38 cellular contexts compared by ENCODE assay signal in the genomic region with DNA sequence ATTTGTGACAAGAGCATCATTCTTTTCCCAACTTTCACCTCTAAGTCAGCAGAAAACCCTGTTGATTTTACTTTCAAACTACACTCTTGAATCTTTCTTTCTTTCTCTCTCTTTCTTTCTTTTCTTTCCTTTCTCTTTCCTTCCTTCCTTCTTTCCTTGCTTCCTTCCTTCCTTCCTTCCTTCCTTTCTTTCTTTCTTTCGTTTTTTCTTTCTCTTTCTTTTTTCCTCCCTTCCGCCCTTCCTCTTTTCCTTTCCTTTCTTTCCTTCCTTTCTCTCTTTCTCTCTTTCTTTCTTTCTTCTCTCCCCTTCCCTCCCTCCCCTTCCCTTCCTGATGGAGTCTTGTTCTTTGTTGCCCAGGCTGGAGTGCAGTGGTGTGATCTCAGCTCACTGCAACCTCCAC.
"Had no signal": no experiment of that assay in that cellular context is flagged by ENCODE, and none has a peak within 500 bp of the region (broad histone marks: within the 10 kb centered on the region; RNA-seq: fewer than 3 reads in every experiment).

No MANE protein-coding gene starts in this region.

- H3K4me1 ChIP-seq: ascending aorta had no signal

- H3K4me3 ChIP-seq: ascending aorta, cardiac muscle cell had no signal

- H3K36me3 ChIP-seq: ascending aorta, cardiac muscle cell had no signal

- H3K27ac Mint-ChIP-seq: activated CD4-positive, alpha-beta memory T cell treated with anti-CD3 and anti-CD28 coated beads, Interleukin-2, amount 10 ng/mL, durations not matched to agents 7 days and 5 days; activated CD4-positive, alpha-beta T cell treated with anti-CD3 and anti-CD28 coated beads for 36 hours; activated CD4-positive, alpha-beta T cell treated with anti-CD3 and anti-CD28 coated beads, Interleukin-2, amount 10 ng/mL, durations not matched to agents 7 days and 5 days; activated CD8-positive, alpha-beta memory T cell treated with anti-CD3 and anti-CD28 coated beads, Interleukin-2, amount 10 ng/mL, durations not matched to agents 7 days and 5 days; activated CD8-positive, alpha-beta T cell treated with anti-CD3 and anti-CD28 coated beads, Interleukin-2, amount 10 ng/mL, durations not matched to agents 7 days and 5 days; activated naive CD4-positive, alpha-beta T cell treated with anti-CD3 and anti-CD28 coated beads, Interleukin-2, amount 10 ng/mL, durations not matched to agents 7 days and 5 days; activated naive CD4-positive, alpha-beta T cell treated with anti-CD3 and anti-CD28 coated beads, Interleukin-2, amount 50 U/mL, for 24 hours; activated naive CD8-positive, alpha-beta T cell; activated naive CD8-positive, alpha-beta T cell treated with anti-CD3 and anti-CD28 coated beads, Interleukin-2, amount 10 ng/mL, durations not matched to agents 7 days and 5 days; activated naive CD8-positive, alpha-beta T cell treated with anti-CD3 and anti-CD28 coated beads, Interleukin-2, amount 50 U/mL, for 24 hours; activated T-cell treated with anti-CD3 and anti-CD28 coated beads, Interleukin-2, amount 50 U/mL, for 24 hours; activated T-helper 2 cell treated with anti-CD3 and anti-CD28 coated beads, Interferon-gamma antibody, Interleukin-2, Interleukin-4, amounts not matched to agents 10 μg/mL and 5 μg/mL and 100 μg/mL, durations not matched to agents 14 hours and 24 hours and 36 hours; brain; T-helper 1 cell treated with Interleukin-12 subunit alpha and Interleukin-12 subunit beta and Interleukin-4 antibody, amounts not matched to agents 30 μg/mL and 1 μg/mL, for 36 hours; T-helper 2 cell treated with Interferon-gamma antibody and Interleukin-4, amounts not matched to agents 5 μg/mL and 100 μg/mL, for 36 hours had no signal

- H3K27me3 Mint-ChIP-seq: activated CD4-positive, alpha-beta memory T cell treated with anti-CD3 and anti-CD28 coated beads, Interleukin-2, amount 10 ng/mL, durations not matched to agents 7 days and 5 days; activated CD4-positive, alpha-beta T cell treated with anti-CD3 and anti-CD28 coated beads, Interleukin-2, amount 10 ng/mL, durations not matched to agents 7 days and 5 days; activated CD8-positive, alpha-beta memory T cell treated with anti-CD3 and anti-CD28 coated beads, Interleukin-2, amount 10 ng/mL, durations not matched to agents 7 days and 5 days; activated naive CD4-positive, alpha-beta T cell treated with anti-CD3 and anti-CD28 coated beads, Interleukin-2, amount 10 ng/mL, durations not matched to agents 7 days and 5 days; activated naive CD8-positive, alpha-beta T cell; activated naive CD8-positive, alpha-beta T cell treated with anti-CD3 and anti-CD28 coated beads, Interleukin-2, amount 10 ng/mL, durations not matched to agents 7 days and 5 days; activated T-cell treated with anti-CD3 and anti-CD28 coated beads, Interleukin-2, amount 50 U/mL, for 24 hours; central memory CD8-positive, alpha-beta T cell had no signal

- DNase-seq: activated CD4-positive, alpha-beta memory T cell treated with anti-CD3 and anti-CD28 coated beads, Interleukin-2, amount 10 ng/mL, durations not matched to agents 7 days and 5 days; activated CD4-positive, alpha-beta T cell treated with anti-CD3 and anti-CD28 coated beads for 1 hour; activated CD4-positive, alpha-beta T cell treated with anti-CD3 and anti-CD28 coated beads for 36 hours; activated CD4-positive, alpha-beta T cell treated with anti-CD3 and anti-CD28 coated beads for 48 hours; activated CD4-positive, alpha-beta T cell treated with anti-CD3 and anti-CD28 coated beads, Interleukin-2, amount 10 ng/mL, durations not matched to agents 7 days and 5 days; activated CD4-positive, alpha-beta T cell treated with anti-CD3 and anti-CD28 coated beads, Interleukin-2, amount 50 U/mL, for 48 hours; activated CD4-positive, CD25-positive, alpha-beta regulatory T cell; activated CD8-positive, alpha-beta memory T cell treated with anti-CD3 and anti-CD28 coated beads for 24 hours; activated CD8-positive, alpha-beta memory T cell treated with anti-CD3 and anti-CD28 coated beads, Interleukin-2, amount 10 ng/mL, durations not matched to agents 7 days and 5 days; activated CD8-positive, alpha-beta memory T cell treated with anti-CD3 and anti-CD28 coated beads, Interleukin-2, amount 50 U/mL, for 48 hours; activated CD8-positive, alpha-beta T cell treated with anti-CD3 and anti-CD28 coated beads, Interleukin-2, amount 10 ng/mL, durations not matched to agents 7 days and 5 days; activated effector memory CD4-positive, alpha-beta T cell treated with Interleukin-2 at 50 U/mL for 16 hours; activated gamma-delta T cell; activated naive CD4-positive, alpha-beta T cell treated with anti-CD3 and anti-CD28 coated beads, Interleukin-2, amount 10 ng/mL, durations not matched to agents 7 days and 5 days; activated naive CD4-positive, alpha-beta T cell treated with Interleukin-2 at 50 U/mL for 16 hours; activated naive CD8-positive, alpha-beta T cell treated with anti-CD3 and anti-CD28 coated beads, Interleukin-2, amount 10 ng/mL, durations not matched to agents 7 days and 5 days; activated naive CD8-positive, alpha-beta T cell treated with anti-CD3 and anti-CD28 coated beads, Interleukin-2, amount 50 U/mL, for 24 hours; activated T-cell treated with anti-CD3 and anti-CD28 coated beads, Interleukin-2, amount 50 U/mL, for 24 hours; activated T-cell treated with anti-CD3 and anti-CD28 coated beads, Interleukin-2, amount 50 U/mL, for 48 hours; amygdala; anterior cingulate cortex; caudate nucleus; cerebellar nuclear complex; T-helper 1 cell; T-helper 2 cell; T-helper 9 cell had no signal

- H3K4me1 Mint-ChIP-seq: activated CD4-positive, alpha-beta memory T cell treated with anti-CD3 and anti-CD28 coated beads, Interleukin-2, amount 10 ng/mL, durations not matched to agents 7 days and 5 days; activated CD4-positive, alpha-beta T cell treated with anti-CD3 and anti-CD28 coated beads for 36 hours; activated CD4-positive, alpha-beta T cell treated with anti-CD3 and anti-CD28 coated beads, Interleukin-2, amount 10 ng/mL, durations not matched to agents 7 days and 5 days; activated CD8-positive, alpha-beta memory T cell treated with anti-CD3 and anti-CD28 coated beads, Interleukin-2, amount 10 ng/mL, durations not matched to agents 7 days and 5 days; activated naive CD4-positive, alpha-beta T cell treated with anti-CD3 and anti-CD28 coated beads, Interleukin-2, amount 10 ng/mL, durations not matched to agents 7 days and 5 days; activated naive CD4-positive, alpha-beta T cell treated with anti-CD3 and anti-CD28 coated beads, Interleukin-2, amount 50 U/mL, for 24 hours; activated naive CD8-positive, alpha-beta T cell treated with anti-CD3 and anti-CD28 coated beads, Interleukin-2, amount 10 ng/mL, durations not matched to agents 7 days and 5 days; activated naive CD8-positive, alpha-beta T cell treated with anti-CD3 and anti-CD28 coated beads, Interleukin-2, amount 50 U/mL, for 24 hours; brain; central memory CD8-positive, alpha-beta T cell had no signal

- H3K27me3 ChIP-seq: ascending aorta, cardiac muscle cell had no signal

- FAIRE-seq: TTC549 had no signal

- ATAC-seq: activated CD4-positive, alpha-beta T cell treated with anti-CD3 and anti-CD28 coated beads for 36 hours; activated CD4-positive, CD25-positive, alpha-beta regulatory T cell treated with anti-CD3 and anti-CD28 coated beads, Interleukin-2, amount 50 U/mL, for 24 hours; activated CD8-positive, alpha-beta memory T cell treated with anti-CD3 and anti-CD28 coated beads, Interleukin-2, amount 10 ng/mL, durations not matched to agents 7 days and 5 days; activated CD8-positive, alpha-beta T cell treated with anti-CD3 and anti-CD28 coated beads, Interleukin-2, amount 10 ng/mL, durations not matched to agents 7 days and 5 days; activated naive CD8-positive, alpha-beta T cell treated with anti-CD3 and anti-CD28 coated beads, Interleukin-2, amount 50 U/mL, for 24 hours had no signal

- H3K9me3 ChIP-seq: ascending aorta had no signal

- H3K36me3 Mint-ChIP-seq: activated CD8-positive, alpha-beta memory T cell treated with anti-CD3 and anti-CD28 coated beads, Interleukin-2, amount 10 ng/mL, durations not matched to agents 7 days and 5 days; activated naive CD4-positive, alpha-beta T cell treated with anti-CD3 and anti-CD28 coated beads, Interleukin-2, amount 10 ng/mL, durations not matched to agents 7 days and 5 days; activated naive CD4-positive, alpha-beta T cell treated with anti-CD3 and anti-CD28 coated beads, Interleukin-2, amount 50 U/mL, for 24 hours; activated naive CD8-positive, alpha-beta T cell; activated naive CD8-positive, alpha-beta T cell treated with anti-CD3 and anti-CD28 coated beads, Interleukin-2, amount 10 ng/mL, durations not matched to agents 7 days and 5 days; brain had no signal

- H3K27ac ChIP-seq: ascending aorta, cardiac muscle cell, VCaP had no signal

- H3K4me3 Mint-ChIP-seq: activated CD4-positive, alpha-beta memory T cell treated with anti-CD3 and anti-CD28 coated beads, Interleukin-2, amount 10 ng/mL, durations not matched to agents 7 days and 5 days; activated CD4-positive, alpha-beta T cell treated with anti-CD3 and anti-CD28 coated beads for 36 hours; activated CD4-positive, alpha-beta T cell treated with anti-CD3 and anti-CD28 coated beads, Interleukin-2, amount 10 ng/mL, durations not matched to agents 7 days and 5 days; activated CD8-positive, alpha-beta memory T cell treated with anti-CD3 and anti-CD28 coated beads, Interleukin-2, amount 10 ng/mL, durations not matched to agents 7 days and 5 days; activated CD8-positive, alpha-beta T cell treated with anti-CD3 and anti-CD28 coated beads, Interleukin-2, amount 10 ng/mL, durations not matched to agents 7 days and 5 days; activated naive CD4-positive, alpha-beta T cell treated with anti-CD3 and anti-CD28 coated beads, Interleukin-2, amount 10 ng/mL, durations not matched to agents 7 days and 5 days; activated naive CD4-positive, alpha-beta T cell treated with anti-CD3 and anti-CD28 coated beads, Interleukin-2, amount 50 U/mL, for 24 hours; activated naive CD8-positive, alpha-beta T cell; activated naive CD8-positive, alpha-beta T cell treated with anti-CD3 and anti-CD28 coated beads, Interleukin-2, amount 10 ng/mL, durations not matched to agents 7 days and 5 days; activated naive CD8-positive, alpha-beta T cell treated with anti-CD3 and anti-CD28 coated beads, Interleukin-2, amount 50 U/mL, for 24 hours; activated T-cell treated with anti-CD3 and anti-CD28 coated beads, Interleukin-2, amount 50 U/mL, for 24 hours; brain; central memory CD8-positive, alpha-beta T cell; T-helper 1 cell treated with Interleukin-12 subunit alpha and Interleukin-12 subunit beta and Interleukin-4 antibody, amounts not matched to agents 30 μg/mL and 1 μg/mL, for 36 hours; T-helper 2 cell treated with Interferon-gamma antibody and Interleukin-4, amounts not matched to agents 5 μg/mL and 100 μg/mL, for 36 hours had no signal

- H3K9me3 Mint-ChIP-seq: activated CD4-positive, alpha-beta memory T cell treated with anti-CD3 and anti-CD28 coated beads, Interleukin-2, amount 10 ng/mL, durations not matched to agents 7 days and 5 days; activated CD4-positive, alpha-beta T cell treated with anti-CD3 and anti-CD28 coated beads, Interleukin-2, amount 10 ng/mL, durations not matched to agents 7 days and 5 days; activated naive CD4-positive, alpha-beta T cell treated with anti-CD3 and anti-CD28 coated beads, Interleukin-2, amount 10 ng/mL, durations not matched to agents 7 days and 5 days; activated naive CD4-positive, alpha-beta T cell treated with anti-CD3 and anti-CD28 coated beads, Interleukin-2, amount 50 U/mL, for 24 hours; activated naive CD8-positive, alpha-beta T cell treated with anti-CD3 and anti-CD28 coated beads, Interleukin-2, amount 10 ng/mL, durations not matched to agents 7 days and 5 days; activated naive CD8-positive, alpha-beta T cell treated with anti-CD3 and anti-CD28 coated beads, Interleukin-2, amount 50 U/mL, for 24 hours; activated T-cell treated with anti-CD3 and anti-CD28 coated beads, Interleukin-2, amount 50 U/mL, for 24 hours; activated T-helper 2 cell treated with anti-CD3 and anti-CD28 coated beads, Interferon-gamma antibody, Interleukin-2, Interleukin-4, amounts not matched to agents 10 μg/mL and 5 μg/mL and 100 μg/mL, durations not matched to agents 14 hours and 24 hours and 36 hours; brain; central memory CD8-positive, alpha-beta T cell; T-helper 1 cell treated with Interleukin-12 subunit alpha and Interleukin-12 subunit beta and Interleukin-4 antibody, amounts not matched to agents 30 μg/mL and 1 μg/mL, for 36 hours; T-helper 2 cell treated with Interferon-gamma antibody and Interleukin-4, amounts not matched to agents 5 μg/mL and 100 μg/mL, for 36 hours had no signal
